ENCODE assay signal across 22 cellular contexts in the genomic region with DNA sequence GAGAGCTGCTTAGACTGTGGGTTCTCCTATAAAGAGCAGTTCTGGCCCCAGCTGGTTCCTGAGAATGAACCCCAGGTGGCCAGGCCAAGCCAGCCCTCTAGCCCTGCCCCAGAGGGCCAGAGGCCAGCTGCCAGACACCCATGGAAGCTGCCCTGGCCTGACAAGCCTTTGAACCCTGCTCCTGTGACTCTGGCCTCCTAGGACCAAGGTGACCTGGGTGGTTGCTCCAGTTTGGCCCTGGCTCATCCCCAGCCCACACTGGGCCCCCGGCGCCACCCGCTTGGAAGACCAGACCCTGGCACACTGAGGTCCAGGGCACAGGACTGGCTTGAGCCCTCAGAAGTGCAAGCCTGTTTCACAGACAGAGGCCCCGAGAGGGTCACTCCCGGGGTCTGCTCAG. TPM values are rescaled to one million over a fixed set of nuclear protein-coding genes. Genes with fewer than 3 reads are reported as not detected.
A peak's percentile ranks its signal among the peaks of the same experiment; 100 is the strongest.
DNase-seq lines count a peak whose midpoint lies in the region; ATAC-seq and TF ChIP-seq lines count a peak whose summit lies in the region.
"Had no signal": no experiment of that assay in that cellular context is flagged by ENCODE, and none has a peak within 500 bp of the region (broad histone marks: within the 10 kb centered on the region; RNA-seq: fewer than 3 reads in every experiment).

No MANE protein-coding gene starts in this region.

- DNase-seq in heart right ventricle (no peak), left cardiac atrium (no peak), Karpas-422 (no peak), right cardiac atrium (peak in 2 of 3 donors; percentile 42 to 43), NCI-H1436 treated with DMSO at 0.1 percent for 48 hours (lab: John Stamatoyannopoulos, UW) (no peak), caudate nucleus (lab: John Stamatoyannopoulos, UW) (no peak), NCI-H1092 treated with DMSO at 0.1 percent for 48 hours (lab: John Stamatoyannopoulos, UW) (no peak)
- DNase-seq: CD8-positive, alpha-beta T cell; HCEC 1CT; KG1; NCI-H1105; NCI-H2029 treated with DMSO at 0.1 percent for 48 hours; NCI-H345; NCI-H524; NCI-H82; OCI-M1; SHP77 treated with DMSO at 0.1 percent for 48 hours had no signal

- no peaks in the 10 kb centered on the region for H3K79me2 ChIP-seq in Karpas-422 (ENCODE audit: low read length)

- ATAC-seq in heart right ventricle (peak in 2 of 8 donors; percentile 9), left cardiac atrium (no peak), right cardiac atrium (no peak)
- ATAC-seq: A549; CD8-positive, alpha-beta T cell; GM23338 had no signal

- peak overlapping the region; percentile 83 for H3K4me2 ChIP-seq in Karpas-422 (ENCODE audit: low read depth, low read length, poor library complexity, severe bottlenecking)
- H3K4me2 ChIP-seq: A549, GM23338 had no signal

- no peaks in the 10 kb centered on the region for H3K27me3 ChIP-seq in heart right ventricle
- no peaks in the 10 kb centered on the region for H3K27me3 ChIP-seq in Karpas-422 (ENCODE audit: low read length)
- no peaks in the 10 kb centered on the region for H3K27me3 ChIP-seq in right cardiac atrium (ENCODE audit: control insufficient read depth, insufficient read depth)
- H3K27me3 ChIP-seq in skeletal muscle tissue (ENCODE audit: control insufficient read depth in 3 of 3, insufficient read depth in 3 of 3, low read length in 3 of 3): no peaks in the 10 kb centered on the region

- H3K36me3 ChIP-seq in heart right ventricle (no peaks in the 10 kb centered on the region), Karpas-422 (ENCODE audit: insufficient read depth, low read length) (no peaks in the 10 kb centered on the region), skeletal muscle tissue (ENCODE audit: control insufficient read depth in 3 of 3, insufficient read depth in 3 of 3, low read length in 3 of 3) (no peaks in the 10 kb centered on the region)

- H4K20me1 ChIP-seq in Karpas-422 (ENCODE audit: insufficient read depth, low read depth, low read length): no peaks in the 10 kb centered on the region

- H3K4me1 ChIP-seq in heart right ventricle: peaks cover 5 to 42% (median 22%) of the 10 kb centered on the region in 9 donors
- H3K4me1 ChIP-seq in Karpas-422 (ENCODE audit: low read length): peaks cover 69% of the 10 kb centered on the region
- no peaks in the 10 kb centered on the region for H3K4me1 ChIP-seq in right cardiac atrium (ENCODE audit: control insufficient read depth, insufficient read depth, low read length)
- H3K4me1 ChIP-seq in skeletal muscle tissue (ENCODE audit: control insufficient read depth in 3 of 3, insufficient read depth in 3 of 3, low read length in 3 of 3): peaks cover 26 to 41% (median 32%) of the 10 kb centered on the region in 3 donors
- H3K4me1 ChIP-seq: A549 had no signal

- no peak overlapping the region for H2AFZ ChIP-seq in Karpas-422 (ENCODE audit: low read length)

- TF ChIP-seq CTCF in heart right ventricle (IDR thresholded peaks at IDR 0.05): no peak

- H3K9me3 ChIP-seq in heart right ventricle (no peaks in the 10 kb centered on the region), Karpas-422 (ENCODE audit: low read length) (no peaks in the 10 kb centered on the region), right cardiac atrium (ENCODE audit: control insufficient read depth, low read length) (no peaks in the 10 kb centered on the region), skeletal muscle tissue (ENCODE audit: control insufficient read depth in 3 of 3, low read length in 3 of 3) (no peaks in the 10 kb centered on the region)
- H3K9me3 ChIP-seq: A549 had no signal

- 77% methylated on average over 5 of the region's 5 CpGs for WGBS in heart right ventricle, 2 donors
- WGBS in right cardiac atrium: 85% methylated on average over 5 of the region's 5 CpGs

- H3K27ac ChIP-seq in heart right ventricle (peak overlapping the region; percentile 44 to 92 (median 86)), Karpas-422 (ENCODE audit: low read length) (peak overlapping the region; percentile 98), right cardiac atrium (ENCODE audit: low read length) (peak overlapping the region; percentile 76), skeletal muscle tissue (ENCODE audit: low read depth, low read length) (peak overlapping the region; percentile 88), caudate nucleus (ENCODE audit: low read depth, low read length) (no peak overlapping the region)
- H3K27ac ChIP-seq: SK-N-MC had no signal

- no peak overlapping the region for H3K4me3 ChIP-seq in heart right ventricle
- peak overlapping the region; percentile 43; the same call in 1 of the 2 replicates for H3K4me3 ChIP-seq in Karpas-422 (ENCODE audit: low read length)
- H3K4me3 ChIP-seq in right cardiac atrium (ENCODE audit: low read length): no peak overlapping the region
- no peak overlapping the region for H3K4me3 ChIP-seq in skeletal muscle tissue (ENCODE audit: low read length in 3 of 3)
- H3K4me3 ChIP-seq: A549, GM23338, SK-N-MC had no signal

- intact Hi-C loops in heart right ventricle (cut with DNase I) (no loop called here), left cardiac atrium (cut with DNase I) (no loop called here), right cardiac atrium (cut with DNase I) (no loop called here)

- H3K9me2 ChIP-seq in Karpas-422 (replicated peaks; ENCODE audit: insufficient read depth, low read length): no peaks in the 10 kb centered on the region

- H3K9ac ChIP-seq in Karpas-422 (ENCODE audit: low read length) (peak overlapping the region; percentile 82), skeletal muscle tissue (ENCODE audit: low read depth in 1 of 3, low read length in 3 of 3) (peak overlapping the region; percentile 46 to 82 (median 77))

RNA-seq across cellular contexts. Expression of gene KCNJ12, which starts 6.8 kb away (rescaled TPM):
- 10 to 100 TPM in 2 of 10 donors, 1 to 10 TPM in 8; 7.2 to 14.7 (median 8.7) TPM for total RNA-seq in heart right ventricle
- 1 to 10 TPM; 2.8 to 4.0 TPM for polyA plus RNA-seq in heart right ventricle
- total RNA-seq in left cardiac atrium: 10 to 100 TPM; 12.0 to 16.5 TPM
- 0.22 and 1.1 TPM in 2 replicates for total RNA-seq in Karpas-422 (2014; rRNA removed; shearing (Covaris generic); ENCODE audit: low replicate concordance)
- total RNA-seq in right cardiac atrium: 10 to 100 TPM in 2 of 4 donors, 1 to 10 TPM in 2; 9.8 to 13.3 (median 10.8) TPM
- 9.9 TPM for polyA plus RNA-seq in right cardiac atrium
- total RNA-seq in skeletal muscle tissue: 14.6 TPM
- total RNA-seq: RPMI7951 had no signal

Comparison
In these comparisons a context has a peak if more than half of its experiments do, and no peak if none do; other contexts are left out.
1. DNase-seq: peak in right cardiac atrium (2 of 3); none in heart right ventricle (0 of 2), left cardiac atrium (single experiment), Karpas-422 (single experiment), NCI-H1436 treated with DMSO at 0.1 percent for 48 hours (single experiment), caudate nucleus (0 of 61) and NCI-H1092 treated with DMSO at 0.1 percent for 48 hours (single experiment).